ENCODE assay signal across 8 cellular contexts in the genomic region with DNA sequence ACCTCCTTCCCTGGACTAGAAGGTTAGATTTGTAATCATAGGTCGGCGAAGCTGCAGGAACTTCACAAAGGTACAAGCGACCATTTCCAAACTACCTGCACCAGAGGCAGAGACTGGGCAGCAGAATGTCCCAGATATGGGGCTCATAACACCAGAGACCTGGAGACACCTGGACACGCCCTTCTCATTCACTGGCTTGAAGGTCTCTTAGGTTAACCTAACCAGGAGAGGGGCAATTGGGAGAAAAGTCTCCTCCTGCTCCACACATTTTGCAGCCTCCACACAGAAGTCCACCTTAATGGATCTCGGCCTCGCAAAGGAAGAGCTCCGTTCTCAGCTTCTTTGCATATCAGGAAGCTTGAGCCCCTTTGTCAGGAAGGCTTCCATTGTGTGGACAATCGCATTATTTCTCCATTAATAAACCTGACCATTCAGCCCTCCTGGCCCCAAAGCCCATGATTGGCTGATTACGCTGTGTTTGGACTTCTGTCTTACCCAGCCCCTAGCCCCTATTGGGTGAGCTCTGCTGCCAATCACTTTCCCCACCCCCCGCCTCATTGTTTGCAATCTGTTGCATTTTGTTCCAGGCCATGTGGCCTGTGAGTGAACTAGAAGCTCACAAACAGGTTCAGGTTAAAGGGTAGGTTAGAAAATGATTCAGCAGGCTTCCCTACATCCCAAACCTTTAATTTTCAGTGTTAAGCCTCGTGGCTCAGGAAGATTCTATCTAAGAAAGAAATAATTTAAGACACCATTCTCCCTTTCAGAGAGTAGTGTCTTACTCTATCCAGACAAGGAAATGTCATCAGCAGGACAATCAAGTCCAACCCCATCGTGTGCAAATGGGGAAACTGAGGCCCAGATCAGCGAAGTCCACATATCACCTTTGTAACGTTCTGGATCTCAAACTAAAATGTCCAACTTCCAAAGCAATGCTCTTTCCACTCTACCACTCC. TPM values are rescaled to one million over a fixed set of nuclear protein-coding genes. Genes with fewer than 3 reads are reported as not detected.
DNase-seq lines count a peak whose midpoint lies in the region; ATAC-seq and TF ChIP-seq lines count a peak whose summit lies in the region.

No MANE protein-coding gene starts in this region.

- H3K27ac ChIP-seq in HCT116 (ENCODE audit: low read depth, low read length), result no peak overlapping the region

- CTCF ChIA-PET in HCT116 (lab: Charles Lee), result interaction anchor here (0.5 kb wide), 1 partner anchor 116 kb away, joined by 3 read pairs; no protein-coding TSS in a partner anchor

- no peak overlapping the region for H2AFZ ChIP-seq in HCT116 (ENCODE audit: low read depth, low read length, poor library complexity, severe bottlenecking)

- no peak for TF ChIP-seq CTCF in HCT116 (IDR thresholded peaks at IDR 0.05 in 2 of 3, conservative IDR thresholded peaks at IDR 0.05 in 1 of 3; ENCODE audit: borderline replicate concordance in 1 of 3, insufficient read depth in 1 of 3, low read depth in 2 of 3, low read length in 2 of 3)
- no peak for TF ChIP-seq CTCF in fibroblast of mammary gland (conservative IDR thresholded peaks at IDR 0.05; ENCODE audit: control insufficient read depth, insufficient read depth, low read depth, low read length)
- no peak for TF ChIP-seq CTCF in GM10266 (IDR thresholded peaks at IDR 0.05; ENCODE audit: control insufficient read depth, insufficient read depth, low read depth, missing control alignments)

- H3K27me3 ChIP-seq in HCT116 (ENCODE audit: insufficient read depth, low read length), result no peaks in the 10 kb centered on the region

- no peak overlapping the region for H3K4me2 ChIP-seq in HCT116 (ENCODE audit: low read length)

- no TSS peak for BruUV-seq in HCT116 (replicated peaks; lab: Mats Ljungman, UMichigan)

- H3K9me3 ChIP-seq in HCT116 (ENCODE audit: control insufficient read depth in 1 of 2, insufficient read depth in 1 of 2, low read depth in 1 of 2, low read length in 2 of 2), result no peaks in the 10 kb centered on the region

- ATAC-seq in HCT116 (peak; percentile 19; the same call in 1 of the 2 replicates), HG02885 (IDR thresholded peaks at IDR 0.05; ENCODE audit: poor library complexity, unreplicated experiment) (no peak)

- DNase-seq in HCT116 (ENCODE audit: low read depth, low spot score) (peak; percentile 75), NCI-H526 treated with DMSO at 0.1 percent for 48 hours (lab: John Stamatoyannopoulos, UW) (peak; percentile 65), fibroblast of mammary gland (ENCODE audit: low read depth) (peak; percentile 52), renal cortical epithelial cell (ENCODE audit: low read depth) (peak; percentile 33), GM10266 (ENCODE audit: extremely low spot score) (no peak), middle frontal gyrus (ENCODE audit: extremely low spot score, low spot score) (no peak)
- no peak for DNase-seq in activated naive CD4-positive, alpha-beta T cell treated with Interleukin-2 at 50 U/mL for 16 hours

- no peaks in the 10 kb centered on the region for H3K36me3 ChIP-seq in HCT116 (ENCODE audit: control insufficient read depth in 1 of 2, insufficient read depth in 2 of 2, low read length in 2 of 2)

- no peak for TF ChIP-seq RAD21 in HCT116 (IDR thresholded peaks at IDR 0.05; ENCODE audit: low read depth)

- no peaks in the 10 kb centered on the region for H3K9me2 ChIP-seq in HCT116 (ENCODE audit: insufficient read depth)

- intact Hi-C loops in HCT116 (cut with micrococcal nuclease), result no loop called here

- TF ChIP-seq POLR2A in HCT116 (IDR thresholded peaks at IDR 0.05; ENCODE audit: borderline replicate concordance, extremely low read depth, insufficient read depth, insufficient read length), result peak; percentile 50

- H3K4me1 ChIP-seq in HCT116 (ENCODE audit: control insufficient read depth in 1 of 2, insufficient read depth in 2 of 2, low read length in 2 of 2), result peaks cover 18 to 33% of the 10 kb centered on the region in 2 experiments

- no peaks in the 10 kb centered on the region for H4K20me1 ChIP-seq in HCT116 (ENCODE audit: insufficient read depth)

- POLR2A ChIA-PET in HCT116 (lab: Charles Lee), result no interaction called here

- no peak overlapping the region for H3K9ac ChIP-seq in HCT116 (ENCODE audit: low read length)

- RAD21 ChIA-PET in HCT116 (lab: Charles Lee; ENCODE audit: low non-redundant PET in 1 of 2, low total read pairs in 2 of 2, uncharacterized antibody in 2 of 2, unreplicated experiment in 2 of 2), result no interaction called here

- no peak overlapping the region for H3K4me3 ChIP-seq in HCT116 (replicated peaks in 1 of 2; ENCODE audit: low read depth in 1 of 2, low read length in 2 of 2)
- H3K4me3 ChIP-seq in fibroblast of mammary gland (ENCODE audit: control insufficient read depth, low read depth, low read length), result no peak overlapping the region

- H3K79me2 ChIP-seq in HCT116 (ENCODE audit: insufficient read depth, low read length), result no peaks in the 10 kb centered on the region

TF ChIP-seq in HCT116, 20 proteins besides CTCF, POLR2A, EP300 and RAD21:
- TF ChIP-seq ZFX (IDR thresholded peaks at IDR 0.05) (no peak), POLR2AphosphoS5 (IDR thresholded peaks at IDR 0.05; ENCODE audit: low read depth, low read length) (peak; percentile 66), SIN3A (IDR thresholded peaks at IDR 0.05; ENCODE audit: low read depth) (no peak), SP1 (IDR thresholded peaks at IDR 0.05; ENCODE audit: low read depth) (peak; percentile 80), CEBPB (IDR thresholded peaks at IDR 0.05; ENCODE audit: low read depth) (peak; percentile 81), MAX (IDR thresholded peaks at IDR 0.05) (peak; percentile 96)

RNA-seq across cellular contexts. Expression of gene MYCL, which starts 2.8 kb away (rescaled TPM):
- 10.0 TPM for total RNA-seq in HCT116 (2021; ENCODE audit: unreplicated experiment)
- 9.3 and 9.9 TPM in 2 replicates for polyA plus RNA-seq in HCT116 (2012)
- 0.70 and 1.4 TPM in 2 replicates for total RNA-seq in renal cortical epithelial cell

RNA-seq across cellular contexts. Expression of gene TRIT1, which starts 15.6 kb away (rescaled TPM):
- 32.3 TPM for total RNA-seq in HCT116 (2021; ENCODE audit: unreplicated experiment)
- polyA plus RNA-seq in HCT116 (2012), result 12.2 and 22.2 TPM in 2 replicates
- total RNA-seq in renal cortical epithelial cell, result 26.4 and 35.3 TPM in 2 replicates

RNA-seq across cellular contexts. Expression of gene MFSD2A, which starts 56.0 kb away (rescaled TPM):
- total RNA-seq in HCT116 (2021; ENCODE audit: unreplicated experiment), result 8.0 TPM
- polyA plus RNA-seq in HCT116 (2012), result 3.2 and 4.2 TPM in 2 replicates
- 6.7 and 9.7 TPM in 2 replicates for total RNA-seq in renal cortical epithelial cell

Comparison
In these comparisons a context has a peak if more than half of its experiments do, and no peak if none do; other contexts are left out.
1. DNase-seq: peak in HCT116 (single experiment), NCI-H526 treated with DMSO at 0.1 percent for 48 hours (single experiment), fibroblast of mammary gland (single experiment) and renal cortical epithelial cell (single experiment); none in GM10266 (single experiment), middle frontal gyrus (single experiment) and activated naive CD4-positive, alpha-beta T cell treated with Interleukin-2 at 50 U/mL for 16 hours (single experiment).